In genomic region chr11:76436020-76436419, GRCh38 we compare ENCODE assay signal across 3 cellular contexts.
TF ChIP-seq lines count a peak whose summit lies in the region.

No MANE protein-coding gene starts in this region.

TF ChIP-seq in A549, 52 proteins besides CTCF, POLR2A, EP300 and RAD21:
- TF ChIP-seq ZC3H11A (IDR thresholded peaks at IDR 0.05) = no peak
- TF ChIP-seq CEBPB (IDR thresholded peaks at IDR 0.05) = no peak
- no peak for TF ChIP-seq MYC (IDR thresholded peaks at IDR 0.05; ENCODE audit: borderline replicate concordance, low read length)
- TF ChIP-seq GATA3 (IDR thresholded peaks at IDR 0.05; ENCODE audit: borderline replicate concordance) = no peak
- no peak for TF ChIP-seq HOXA7 (CRISPR knock-in tag; IDR thresholded peaks at IDR 0.05)
- TF ChIP-seq NPAS2 (CRISPR knock-in tag; IDR thresholded peaks at IDR 0.05; ENCODE audit: borderline replicate concordance) = no peak
- no peak for TF ChIP-seq JUN (IDR thresholded peaks at IDR 0.05)
- no peak for TF ChIP-seq ESRRA (IDR thresholded peaks at IDR 0.05; ENCODE audit: borderline replicate concordance, low read length)
- peak; percentile 65 for TF ChIP-seq MAFK (IDR thresholded peaks at IDR 0.05; ENCODE audit: partially characterized antibody)
- no peak for TF ChIP-seq ZSCAN20 (CRISPR knock-in tag; IDR thresholded peaks at IDR 0.05)
- no peak for TF ChIP-seq FOSL2 (IDR thresholded peaks at IDR 0.05)
- TF ChIP-seq FOSL2 (CRISPR knock-in tag; IDR thresholded peaks at IDR 0.05) = no peak
- no peak for TF ChIP-seq EHMT2 (IDR thresholded peaks at IDR 0.05; ENCODE audit: low read depth)
- TF ChIP-seq RARB (CRISPR knock-in tag; IDR thresholded peaks at IDR 0.05) = no peak
- TF ChIP-seq PHF8 (IDR thresholded peaks at IDR 0.05; ENCODE audit: borderline replicate concordance, low read depth) = no peak
- peak; percentile 47 for TF ChIP-seq NFE2L2 (conservative IDR thresholded peaks at IDR 0.05; ENCODE audit: low read length)
- TF ChIP-seq SMC3 (IDR thresholded peaks at IDR 0.05) = no peak

TF ChIP-seq in HEK293, 187 proteins besides CTCF, POLR2A, EP300 and RAD21:
- TF ChIP-seq ZFHX2 (tag by site-specific recombination; conservative IDR thresholded peaks at IDR 0.05) (no peak), ZNF146 (tag by site-specific recombination; IDR thresholded peaks at IDR 0.05) (peak; percentile 25; the same call in 1 of the 2 replicates), ZNF202 (tag by site-specific recombination; IDR thresholded peaks at IDR 0.05; ENCODE audit: borderline replicate concordance) (no peak)

TF ChIP-seq in K562, 482 proteins besides CTCF, POLR2A, EP300 and RAD21:
- TF ChIP-seq, protein P1, sequence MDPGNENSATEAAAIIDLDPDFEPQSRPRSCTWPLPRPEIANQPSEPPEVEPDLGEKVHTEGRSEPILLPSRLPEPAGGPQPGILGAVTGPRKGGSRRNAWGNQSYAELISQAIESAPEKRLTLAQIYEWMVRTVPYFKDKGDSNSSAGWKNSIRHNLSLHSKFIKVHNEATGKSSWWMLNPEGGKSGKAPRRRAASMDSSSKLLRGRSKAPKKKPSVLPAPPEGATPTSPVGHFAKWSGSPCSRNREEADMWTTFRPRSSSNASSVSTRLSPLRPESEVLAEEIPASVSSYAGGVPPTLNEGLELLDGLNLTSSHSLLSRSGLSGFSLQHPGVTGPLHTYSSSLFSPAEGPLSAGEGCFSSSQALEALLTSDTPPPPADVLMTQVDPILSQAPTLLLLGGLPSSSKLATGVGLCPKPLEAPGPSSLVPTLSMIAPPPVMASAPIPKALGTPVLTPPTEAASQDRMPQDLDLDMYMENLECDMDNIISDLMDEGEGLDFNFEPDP (CRISPR knock-in tag; IDR thresholded peaks at IDR 0.05) = no peak
- TF ChIP-seq ELF4 (CRISPR knock-in tag; IDR thresholded peaks at IDR 0.05) (no peak), NFE2 (IDR thresholded peaks at IDR 0.05; ENCODE audit: low read depth) (peak; percentile 67), POLR3A (IDR thresholded peaks at IDR 0.05; ENCODE audit: borderline replicate concordance, extremely low read depth, insufficient read depth, insufficient read length) (no peak), MTA1 (IDR thresholded peaks at IDR 0.05; ENCODE audit: borderline replicate concordance) (no peak), ELF2 (CRISPR knock-in tag; IDR thresholded peaks at IDR 0.05) (no peak), SMARCB1 (IDR thresholded peaks at IDR 0.05; ENCODE audit: insufficient read length, low read depth) (no peak), KAT8 (IDR thresholded peaks at IDR 0.05; ENCODE audit: low read depth) (no peak), BCL6 (CRISPR knock-in tag; IDR thresholded peaks at IDR 0.05) (no peak), ZNF24 (IDR thresholded peaks at IDR 0.05) (no peak), PBX2 (CRISPR knock-in tag; IDR thresholded peaks at IDR 0.05; ENCODE audit: low read depth) (no peak), PBX2 (tag; conservative IDR thresholded peaks at IDR 0.05; ENCODE audit: low read depth) (no peak), HNRNPLL (IDR thresholded peaks at IDR 0.05; ENCODE audit: low read depth, low read length, poor library complexity, severe bottlenecking) (no peak), KLF13 (tag; IDR thresholded peaks at IDR 0.05; ENCODE audit: borderline replicate concordance, low read depth) (no peak), ZNF316 (IDR thresholded peaks at IDR 0.05) (peak; percentile 82), C11orf30 (IDR thresholded peaks at IDR 0.05; ENCODE audit: low read depth) (peak; percentile 70), SNIP1 (IDR thresholded peaks at IDR 0.05; ENCODE audit: low read depth) (no peak), HDAC8 (tag; IDR thresholded peaks at IDR 0.05) (no peak), NCOR1 (IDR thresholded peaks at IDR 0.05) (no peak), NCOA2 (IDR thresholded peaks at IDR 0.05; ENCODE audit: partially characterized antibody in 2 of 2) (no peak), HINFP (tag; conservative IDR thresholded peaks at IDR 0.05; ENCODE audit: low read depth) (no peak), SMARCA5 (IDR thresholded peaks at IDR 0.05) (no peak), NFE2L1 (tag; IDR thresholded peaks at IDR 0.05; ENCODE audit: borderline replicate concordance, low read depth) (peak; percentile 74), SMAD2 (IDR thresholded peaks at IDR 0.05; ENCODE audit: low read depth, low read length) (no peak), YY1 (IDR thresholded peaks at IDR 0.05; ENCODE audit: borderline replicate concordance in 1 of 3, control insufficient read depth in 1 of 3, extremely low read depth in 1 of 3, insufficient read depth in 3 of 3, insufficient read length in 1 of 3, insufficient replicate concordance in 2 of 3, low read depth in 1 of 3, low read length in 2 of 3) (no peak), HSF4 (CRISPR knock-in tag; IDR thresholded peaks at IDR 0.05; ENCODE audit: borderline replicate concordance) (no peak), ZNF232 (CRISPR knock-in tag; IDR thresholded peaks at IDR 0.05) (no peak), PHF8 (IDR thresholded peaks at IDR 0.05; ENCODE audit: borderline replicate concordance, low read length) (no peak), HNRNPUL1 (IDR thresholded peaks at IDR 0.05; ENCODE audit: low read length) (no peak), CBX3 (IDR thresholded peaks at IDR 0.05; ENCODE audit: borderline replicate concordance in 1 of 2, low read length in 2 of 2) (no peak), MAFF (IDR thresholded peaks at IDR 0.05; ENCODE audit: low read length) (peak; percentile 62; the same call in 1 of the 2 replicates), CBFA2T3 (IDR thresholded peaks at IDR 0.05) (no peak), MAFG (tag; conservative IDR thresholded peaks at IDR 0.05) (peak; percentile 85), HMBOX1 (IDR thresholded peaks at IDR 0.05) (no peak), RBBP5 (IDR thresholded peaks at IDR 0.05; ENCODE audit: borderline replicate concordance, insufficient read depth, low read length, poor library complexity, severe bottlenecking) (no peak), POLR2G (IDR thresholded peaks at IDR 0.05; ENCODE audit: low read depth, low read length) (no peak), SPI1 (IDR thresholded peaks at IDR 0.05; ENCODE audit: borderline replicate concordance, low read depth, low read length) (no peak)
- TF ChIP-seq, protein P2, sequence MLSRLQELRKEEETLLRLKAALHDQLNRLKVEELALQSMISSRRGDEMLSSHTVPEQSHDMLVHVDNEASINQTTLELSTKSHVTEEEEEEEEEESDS (CRISPR knock-in tag; IDR thresholded peaks at IDR 0.05) = no peak
- TF ChIP-seq, protein P3, sequence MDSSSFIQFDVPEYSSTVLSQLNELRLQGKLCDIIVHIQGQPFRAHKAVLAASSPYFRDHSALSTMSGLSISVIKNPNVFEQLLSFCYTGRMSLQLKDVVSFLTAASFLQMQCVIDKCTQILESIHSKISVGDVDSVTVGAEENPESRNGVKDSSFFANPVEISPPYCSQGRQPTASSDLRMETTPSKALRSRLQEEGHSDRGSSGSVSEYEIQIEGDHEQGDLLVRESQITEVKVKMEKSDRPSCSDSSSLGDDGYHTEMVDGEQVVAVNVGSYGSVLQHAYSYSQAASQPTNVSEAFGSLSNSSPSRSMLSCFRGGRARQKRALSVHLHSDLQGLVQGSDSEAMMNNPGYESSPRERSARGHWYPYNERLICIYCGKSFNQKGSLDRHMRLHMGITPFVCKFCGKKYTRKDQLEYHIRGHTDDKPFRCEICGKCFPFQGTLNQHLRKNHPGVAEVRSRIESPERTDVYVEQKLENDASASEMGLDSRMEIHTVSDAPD (CRISPR knock-in tag; IDR thresholded peaks at IDR 0.05) = no peak
- TF ChIP-seq, protein P4, sequence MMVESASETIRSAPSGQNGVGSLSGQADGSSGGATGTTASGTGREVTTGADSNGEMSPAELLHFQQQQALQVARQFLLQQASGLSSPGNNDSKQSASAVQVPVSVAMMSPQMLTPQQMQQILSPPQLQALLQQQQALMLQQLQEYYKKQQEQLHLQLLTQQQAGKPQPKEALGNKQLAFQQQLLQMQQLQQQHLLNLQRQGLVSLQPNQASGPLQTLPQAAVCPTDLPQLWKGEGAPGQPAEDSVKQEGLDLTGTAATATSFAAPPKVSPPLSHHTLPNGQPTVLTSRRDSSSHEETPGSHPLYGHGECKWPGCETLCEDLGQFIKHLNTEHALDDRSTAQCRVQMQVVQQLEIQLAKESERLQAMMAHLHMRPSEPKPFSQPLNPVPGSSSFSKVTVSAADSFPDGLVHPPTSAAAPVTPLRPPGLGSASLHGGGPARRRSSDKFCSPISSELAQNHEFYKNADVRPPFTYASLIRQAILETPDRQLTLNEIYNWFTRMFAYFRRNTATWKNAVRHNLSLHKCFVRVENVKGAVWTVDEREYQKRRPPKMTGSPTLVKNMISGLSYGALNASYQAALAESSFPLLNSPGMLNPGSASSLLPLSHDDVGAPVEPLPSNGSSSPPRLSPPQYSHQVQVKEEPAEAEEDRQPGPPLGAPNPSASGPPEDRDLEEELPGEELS (CRISPR knock-in tag; IDR thresholded peaks at IDR 0.05; ENCODE audit: borderline replicate concordance) = no peak
- TF ChIP-seq, protein P5, sequence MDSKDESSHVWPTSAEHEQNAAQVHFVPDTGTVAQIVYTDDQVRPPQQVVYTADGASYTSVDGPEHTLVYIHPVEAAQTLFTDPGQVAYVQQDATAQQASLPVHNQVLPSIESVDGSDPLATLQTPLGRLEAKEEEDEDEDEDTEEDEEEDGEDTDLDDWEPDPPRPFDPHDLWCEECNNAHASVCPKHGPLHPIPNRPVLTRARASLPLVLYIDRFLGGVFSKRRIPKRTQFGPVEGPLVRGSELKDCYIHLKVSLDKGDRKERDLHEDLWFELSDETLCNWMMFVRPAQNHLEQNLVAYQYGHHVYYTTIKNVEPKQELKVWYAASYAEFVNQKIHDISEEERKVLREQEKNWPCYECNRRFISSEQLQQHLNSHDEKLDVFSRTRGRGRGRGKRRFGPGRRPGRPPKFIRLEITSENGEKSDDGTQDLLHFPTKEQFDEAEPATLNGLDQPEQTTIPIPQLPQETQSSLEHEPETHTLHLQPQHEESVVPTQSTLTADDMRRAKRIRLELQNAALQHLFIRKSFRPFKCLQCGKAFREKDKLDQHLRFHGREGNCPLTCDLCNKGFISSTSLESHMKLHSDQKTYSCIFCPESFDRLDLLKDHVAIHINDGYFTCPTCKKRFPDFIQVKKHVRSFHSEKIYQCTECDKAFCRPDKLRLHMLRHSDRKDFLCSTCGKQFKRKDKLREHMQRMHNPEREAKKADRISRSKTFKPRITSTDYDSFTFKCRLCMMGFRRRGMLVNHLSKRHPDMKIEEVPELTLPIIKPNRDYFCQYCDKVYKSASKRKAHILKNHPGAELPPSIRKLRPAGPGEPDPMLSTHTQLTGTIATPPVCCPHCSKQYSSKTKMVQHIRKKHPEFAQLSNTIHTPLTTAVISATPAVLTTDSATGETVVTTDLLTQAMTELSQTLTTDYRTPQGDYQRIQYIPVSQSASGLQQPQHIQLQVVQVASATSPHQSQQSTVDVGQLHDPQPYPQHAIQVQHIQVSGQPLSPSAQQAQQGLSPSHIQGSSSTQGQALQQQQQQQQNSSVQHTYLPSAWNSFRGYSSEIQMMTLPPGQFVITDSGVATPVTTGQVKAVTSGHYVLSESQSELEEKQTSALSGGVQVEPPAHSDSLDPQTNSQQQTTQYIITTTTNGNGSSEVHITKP (IDR thresholded peaks at IDR 0.05; ENCODE audit: partially characterized antibody) = no peak
TF ChIP-seq in K562: peak in this region for 6.
